19 cellular contexts compared by ENCODE assay signal in the genomic region with DNA sequence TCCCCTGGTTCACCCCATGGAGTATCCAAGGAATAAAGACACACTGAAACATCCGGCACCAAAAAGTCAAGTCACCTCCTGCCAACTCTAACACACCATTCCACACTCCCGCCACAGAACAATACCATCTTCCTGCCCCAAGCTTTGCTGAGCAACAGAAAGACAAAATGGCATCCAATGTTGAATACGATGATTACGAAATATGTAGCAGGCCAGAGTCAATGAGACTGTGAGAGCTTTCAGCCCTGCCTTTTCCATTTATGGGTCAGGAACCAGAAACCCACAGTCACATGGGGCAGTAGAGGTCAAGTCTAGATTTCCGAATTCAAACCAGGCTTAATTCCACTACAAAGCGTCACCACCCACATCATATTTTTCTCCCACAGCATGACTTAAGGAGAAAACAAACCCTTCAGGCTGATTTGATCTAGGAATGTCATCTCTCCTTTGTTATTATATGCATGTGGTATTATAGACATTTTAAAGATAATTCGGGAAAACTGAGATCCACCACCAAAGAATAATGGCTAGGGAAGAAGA.
DNase-seq lines count a peak whose midpoint lies in the region; ATAC-seq, FAIRE-seq and TF ChIP-seq lines count a peak whose summit lies in the region.
"Had no signal": no experiment of that assay in that cellular context is flagged by ENCODE, and none has a peak within 500 bp of the region (broad histone marks: within the 10 kb centered on the region; RNA-seq: fewer than 3 reads in every experiment).

No MANE protein-coding gene starts in this region.

- no peaks in the 10 kb centered on the region for H3K23me2 ChIP-seq in H1 (ENCODE audit: low read depth, low read length)

- H4K20me1 ChIP-seq in IMR-90 (ENCODE audit: insufficient read depth, low read length) (no peaks in the 10 kb centered on the region), H1 (replicated peaks in 1 of 2; ENCODE audit: control insufficient read depth in 1 of 2, insufficient read depth in 2 of 2, low read length in 2 of 2) (no peaks in the 10 kb centered on the region)

- no peaks in the 10 kb centered on the region for H3K36me3 Mint-ChIP-seq in neural crest cell (ENCODE audit: low read depth)

- BruUV-seq in IMR-90 (replicated peaks; lab: Mats Ljungman, UMichigan) = no TSS peak

- in situ Hi-C loops in IMR-90 (cut with MboI; ENCODE audit: low sequenced_read_pairs) = no loop called here

- H3K23ac ChIP-seq in IMR-90 (ENCODE audit: low read depth, low read length) (no peak overlapping the region), H1 (ENCODE audit: insufficient read length) (no peak overlapping the region)

- TF ChIP-seq RAD21 in IMR-90 (IDR thresholded peaks at IDR 0.05; ENCODE audit: low read length) = no peak
- no peak for TF ChIP-seq RAD21 in H1 (IDR thresholded peaks at IDR 0.05 in 1 of 2, conservative IDR thresholded peaks at IDR 0.05 in 1 of 2; ENCODE audit: low read depth in 2 of 2, low read length in 2 of 2)

- H4K91ac ChIP-seq in IMR-90 (ENCODE audit: insufficient read depth, low read depth, low read length) = no peak overlapping the region
- no peak overlapping the region for H4K91ac ChIP-seq in H1 (replicated peaks; ENCODE audit: insufficient read length, low read length)

- intact Hi-C loops in IMR-90 (cut with micrococcal nuclease) = no loop called here

- WGBS in IMR-90 (ENCODE audit: extremely low coverage in 2 of 2, insufficient read length in 1 of 2), 2 experiments = 93% methylated on average over 2 of the region's 7 CpGs; no CpG with 5 or more reads in 1 of the 2 experiments
- WGBS in H1 (ENCODE audit: extremely low coverage in 1 of 2, insufficient coverage in 1 of 2, insufficient read length in 1 of 2, insufficient replicate concordance in 2 of 2, low coverage in 1 of 2, low lambda C conversion rate in 2 of 2, missing lambda C conversion rate in 1 of 2), 2 experiments = 95% methylated on average over 7 of the region's 7 CpGs; no CpG with 5 or more reads in 1 of the 2 experiments

- H3K27ac Mint-ChIP-seq in neural crest cell (ENCODE audit: unreplicated experiment) = peak overlapping the region; percentile 72
- H3K27ac Mint-ChIP-seq: B cell; CD4-positive, alpha-beta T cell had no signal

- CTCF ChIA-PET in IMR-90 (lab: Yijun Ruan, JAX) = interaction anchor here (0.5 to 0.7 kb wide), 2 partner anchors 28 to 897 kb away, joined by 3 read pairs; no protein-coding TSS in a partner anchor
- CTCF ChIA-PET in H1 (lab: Charles Lee; ENCODE audit: partially characterized antibody) = interaction anchor here (0.6 to 1.2 kb wide), 4 partner anchors 9 to 371 kb away, joined by 3 read pairs; no protein-coding TSS in a partner anchor

- no peak overlapping the region for H2BK120ac ChIP-seq in IMR-90 (ENCODE audit: low read depth, low read length)
- H2BK120ac ChIP-seq in H1 (replicated peaks; ENCODE audit: low read depth, low read length) = no peak overlapping the region

- H3K4me1 ChIP-seq in IMR-90 (ENCODE audit: control insufficient read depth, insufficient read depth, low read length) (no peaks in the 10 kb centered on the region), H1 (replicated peaks in 1 of 4; ENCODE audit: control insufficient read depth in 3 of 4, insufficient read depth in 4 of 4, low read length in 3 of 4) (peaks cover 0 to 5% (median 4%) of the 10 kb centered on the region in 4 experiments; a peak in 3 of 7 replicates)
- H3K4me1 ChIP-seq: HAP-1 had no signal

- H3K36me3 ChIP-seq in IMR-90 (ENCODE audit: control insufficient read depth, insufficient read depth, low read length) = no peaks in the 10 kb centered on the region
- H3K36me3 ChIP-seq in H1 (ENCODE audit: control insufficient read depth in 2 of 4, insufficient read depth in 4 of 4, low read length in 3 of 4) = no peaks in the 10 kb centered on the region
- H3K36me3 ChIP-seq: HAP-1 had no signal

- POLR2A ChIA-PET in IMR-90 (lab: Charles Lee; ENCODE audit: unreplicated experiment) = no interaction called here
- POLR2A ChIA-PET in H1 (lab: Charles Lee; ENCODE audit: partially characterized antibody) = no interaction called here

- no peak overlapping the region for H2AK5ac ChIP-seq in IMR-90 (ENCODE audit: low read depth, low read length)
- H2AK5ac ChIP-seq in H1 (ENCODE audit: low read depth, low read length) = no peak overlapping the region

- H3K27me3 Mint-ChIP-seq in neural crest cell (ENCODE audit: low read depth) = peaks cover 3% of the 10 kb centered on the region

- H3K56ac ChIP-seq in IMR-90 (ENCODE audit: extremely low read depth, insufficient read depth, low read length) = no peak overlapping the region
- no peak overlapping the region for H3K56ac ChIP-seq in H1 (replicated peaks; ENCODE audit: insufficient read length, low read depth, low read length)

- no peak overlapping the region for H3K4me3 Mint-ChIP-seq in neural crest cell
- H3K4me3 Mint-ChIP-seq: B cell; CD4-positive, alpha-beta T cell had no signal

- ATAC-seq in IMR-90 (ENCODE audit: low read depth) = no peak
- ATAC-seq in HG03460 (IDR thresholded peaks at IDR 0.05; ENCODE audit: unreplicated experiment) = no peak
- ATAC-seq in HG02870 (IDR thresholded peaks at IDR 0.05; ENCODE audit: unreplicated experiment) = no peak

- H3K4me3 ChIP-seq in IMR-90 (ENCODE audit: insufficient read depth, low read depth, low read length) (no peak overlapping the region), H1 (ENCODE audit: extremely low read depth in 1 of 4, insufficient read depth in 2 of 4, low read depth in 3 of 4, low read length in 4 of 4) (no peak overlapping the region)
- H3K4me3 ChIP-seq: HAP-1 had no signal

- no peak overlapping the region for H4K5ac ChIP-seq in IMR-90 (ENCODE audit: low read depth, low read length)
- no peak overlapping the region for H4K5ac ChIP-seq in H1 (ENCODE audit: insufficient read length, low read depth, low read length)

- H3K9me1 ChIP-seq in IMR-90 (ENCODE audit: insufficient read depth, low read length) = no peaks in the 10 kb centered on the region

- H2BK15ac ChIP-seq in IMR-90 (ENCODE audit: low read depth, low read length) (no peak overlapping the region), H1 (ENCODE audit: low read length) (no peak overlapping the region)

- no peak overlapping the region for H2AK9ac ChIP-seq in IMR-90 (replicated peaks; ENCODE audit: low read depth, low read length, poor library complexity)

- H2AFZ ChIP-seq in IMR-90 (replicated peaks; ENCODE audit: low read length, poor library complexity) = no peak overlapping the region
- no peak overlapping the region for H2AFZ ChIP-seq in H1 (ENCODE audit: low read length)

- no peaks in the 10 kb centered on the region for H3K79me2 ChIP-seq in H1 (ENCODE audit: control insufficient read depth in 1 of 2, insufficient read depth in 2 of 2, low read length in 2 of 2)

- H3K18ac ChIP-seq in IMR-90 (ENCODE audit: low read depth, low read length) = no peak overlapping the region
- H3K18ac ChIP-seq in H1 (ENCODE audit: extremely low read depth, low read length) = no peak overlapping the region

- H3K9me3 Mint-ChIP-seq in neural crest cell = peaks cover 6% of the 10 kb centered on the region
- H3K9me3 Mint-ChIP-seq: CD4-positive, alpha-beta T cell had no signal

- no peak overlapping the region for H2BK5ac ChIP-seq in IMR-90 (ENCODE audit: low read depth, low read length, poor library complexity, severe bottlenecking)
- no peak overlapping the region for H2BK5ac ChIP-seq in H1 (ENCODE audit: low read depth, low read length)

- H3K4ac ChIP-seq in IMR-90 (ENCODE audit: low read depth, low read length) = no peak overlapping the region
- H3K4ac ChIP-seq in H1 (replicated peaks; ENCODE audit: insufficient read length, low read depth, low read length) = no peak overlapping the region

- DNase-seq in EL (peak; percentile 18), IMR-90 (no peak), H1 (ENCODE audit: low read depth in 1 of 2, low spot score in 2 of 2) (no peak), neural crest cell (ENCODE audit: low read depth, low spot score) (no peak), ureter (ENCODE audit: low spot score) (no peak)
- no peak for DNase-seq in activated naive CD4-positive, alpha-beta T cell (lab: John Stamatoyannopoulos, UW)
- DNase-seq: C1 segment of cervical spinal cord; CD4-positive, alpha-beta T cell; DMS 273 treated with DMSO at 0.1 percent for 48 hours; DMS79; GDM1; GOT3 had no signal

- no peak overlapping the region for H3K27ac ChIP-seq in IMR-90 (ENCODE audit: insufficient read depth, low read length)
- H3K27ac ChIP-seq in H1 (ENCODE audit: low read depth, low read length) = no peak overlapping the region
- H3K27ac ChIP-seq: HL-60 had no signal

- H2BK20ac ChIP-seq in IMR-90 (ENCODE audit: low read depth, low read length) (no peak overlapping the region), H1 (ENCODE audit: low read length) (no peak overlapping the region)

- H2BK12ac ChIP-seq in H1 (ENCODE audit: low read depth, low read length) = no peak overlapping the region

- dilution Hi-C loops in IMR-90 (cut with HindIII; ENCODE audit: low sequenced_read_pairs, unreplicated experiment) = no loop called here

- FAIRE-seq in H1 (lab: Jason Lieb, UNC) = no peak
- FAIRE-seq: A204.1, GM12892 had no signal

- H3K14ac ChIP-seq in IMR-90 (replicated peaks; ENCODE audit: low read depth, low read length) = no peak overlapping the region
- no peak overlapping the region for H3K14ac ChIP-seq in H1 (ENCODE audit: insufficient read length)

- no peak for TF ChIP-seq EP300 in H1 (IDR thresholded peaks at IDR 0.05; ENCODE audit: borderline replicate concordance in 1 of 2, low read depth in 2 of 2, low read length in 2 of 2)

- H3K27me3 ChIP-seq in IMR-90 (ENCODE audit: control insufficient read depth, insufficient read depth, low read length) = no peaks in the 10 kb centered on the region; the same call in none of the 2 replicates
- H3K27me3 ChIP-seq in H1 (replicated peaks in 1 of 4; ENCODE audit: control insufficient read depth in 3 of 4, extremely low read depth in 1 of 4, insufficient read depth in 3 of 4, low read length in 3 of 4) = no peaks in the 10 kb centered on the region

- H3K79me1 ChIP-seq in IMR-90 (ENCODE audit: low read depth in 1 of 2, low read length in 2 of 2) (no peaks in the 10 kb centered on the region), H1 (ENCODE audit: low read depth, low read length) (no peaks in the 10 kb centered on the region)

- H3K9me3 ChIP-seq in IMR-90 (ENCODE audit: control insufficient read depth, insufficient read depth, low read length) = no peaks in the 10 kb centered on the region
- no peaks in the 10 kb centered on the region for H3K9me3 ChIP-seq in H1 (ENCODE audit: insufficient read depth in 2 of 2, low read depth in 1 of 2, low read length in 1 of 2)
- H3K9me3 ChIP-seq: HAP-1 had no signal

- TF ChIP-seq CTCF in IMR-90 (conservative IDR thresholded peaks at IDR 0.05; ENCODE audit: low read depth, low read length) (no peak), H1 (IDR thresholded peaks at IDR 0.05; ENCODE audit: control extremely low read depth in 1 of 3, insufficient read depth in 1 of 3, low read depth in 1 of 3, low read length in 3 of 3) (no peak), neural crest cell (conservative IDR thresholded peaks at IDR 0.05) (no peak)

- peaks cover 14% of the 10 kb centered on the region for H3K4me1 Mint-ChIP-seq in neural crest cell
- H3K4me1 Mint-ChIP-seq: B cell had no signal

- no peak overlapping the region for H3K4me2 ChIP-seq in IMR-90 (ENCODE audit: low read depth, low read length)
- no peak overlapping the region for H3K4me2 ChIP-seq in H1 (ENCODE audit: insufficient read depth in 1 of 2, low read depth in 2 of 2, low read length in 2 of 2)

- H3K9ac ChIP-seq in IMR-90 (ENCODE audit: low read depth, low read length) (no peak overlapping the region), H1 (replicated peaks in 1 of 4; ENCODE audit: extremely low read depth in 1 of 4, low read depth in 3 of 4, low read length in 3 of 4) (no peak overlapping the region; a peak in 1 of 7 replicates)

- TF ChIP-seq POLR2A in IMR-90 (IDR thresholded peaks at IDR 0.05; ENCODE audit: low read depth, low read length) (no peak), H1 (IDR thresholded peaks at IDR 0.05; ENCODE audit: control extremely low read depth in 1 of 2, low read depth in 2 of 2, low read length in 2 of 2) (no peak)

- H4K8ac ChIP-seq in IMR-90 (ENCODE audit: low read depth in 2 of 2, low read length in 2 of 2) (no peak overlapping the region), H1 (ENCODE audit: extremely low read depth, insufficient read depth, low read length) (no peak overlapping the region)
